In the genomic region with DNA sequence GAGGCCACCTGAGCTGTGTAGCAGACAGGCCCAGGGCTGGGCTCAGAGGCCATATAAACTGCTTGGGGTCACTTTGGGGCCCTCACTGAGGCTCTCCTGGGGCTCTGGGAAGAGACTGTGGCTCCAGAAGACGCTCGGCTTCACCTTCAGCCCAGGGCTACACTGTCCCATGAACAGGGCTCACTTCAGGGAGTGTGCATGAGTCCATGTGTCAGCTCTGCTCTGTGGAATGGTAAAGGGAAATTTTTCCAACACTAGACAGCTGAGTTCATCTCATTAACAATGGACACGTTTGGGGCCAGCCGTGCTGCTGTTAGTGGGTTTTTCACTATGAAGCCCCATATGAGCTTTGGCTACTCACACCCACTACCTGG, we compare ENCODE assay signal across 22 cellular contexts.
"Had no signal": no experiment of that assay in that cellular context is flagged by ENCODE, and none has a peak within 500 bp of the region (broad histone marks: within the 10 kb centered on the region; RNA-seq: fewer than 3 reads in every experiment).

No MANE protein-coding gene starts in this region.

- H3K4me1 ChIP-seq: adrenal gland, left lung, spleen, upper lobe of left lung, vagina had no signal

- H3K27me3 ChIP-seq: adrenal gland, body of pancreas, left lung, ovary, spleen, thyroid gland, upper lobe of left lung, vagina had no signal

- DNase-seq: activated CD4-positive, alpha-beta T cell treated with anti-CD3 and anti-CD28 coated beads for 48 hours; activated CD4-positive, alpha-beta T cell treated with anti-CD3 and anti-CD28 coated beads, Interleukin-2, amount 50 U/mL, for 48 hours; activated CD8-positive, alpha-beta memory T cell treated with anti-CD3 and anti-CD28 coated beads, Interleukin-2, amount 50 U/mL, for 4 hours; activated effector memory CD4-positive, alpha-beta T cell treated with anti-CD3 and anti-CD28 coated beads, Interleukin-2, amount 50 U/mL, for 16 hours; activated naive CD4-positive, alpha-beta T cell treated with anti-CD3 and anti-CD28 coated beads for 36 hours; activated naive CD8-positive, alpha-beta T cell treated with anti-CD3 and anti-CD28 coated beads for 36 hours; activated T-cell treated with anti-CD3 and anti-CD28 coated beads, Interleukin-2, amount 50 U/mL, for 1 hour; adrenal gland; aorta; body of pancreas; left lung; mammary epithelial cell; naive thymus-derived CD4-positive, alpha-beta T cell; ovary; spleen; SW 1271; T-helper 9 cell; thyroid gland had no signal

- H3K9me3 ChIP-seq: adrenal gland, body of pancreas, left lung, ovary, spleen, thyroid gland, upper lobe of left lung, vagina had no signal

- H3K27ac ChIP-seq: adrenal gland, body of pancreas, left lung, ovary, spleen, thyroid gland, upper lobe of left lung, vagina, VCaP had no signal

- H3K36me3 ChIP-seq: ovary had no signal

- H3K4me3 ChIP-seq: adrenal gland, body of pancreas, left lung, ovary, spleen, thyroid gland, upper lobe of left lung, vagina had no signal

- ATAC-seq: activated CD4-positive, CD25-positive, alpha-beta regulatory T cell treated with anti-CD3 and anti-CD28 coated beads, Interleukin-2, amount 50 U/mL, for 24 hours; body of pancreas; left lung; naive thymus-derived CD4-positive, alpha-beta T cell had no signal
